In the genomic region with DNA sequence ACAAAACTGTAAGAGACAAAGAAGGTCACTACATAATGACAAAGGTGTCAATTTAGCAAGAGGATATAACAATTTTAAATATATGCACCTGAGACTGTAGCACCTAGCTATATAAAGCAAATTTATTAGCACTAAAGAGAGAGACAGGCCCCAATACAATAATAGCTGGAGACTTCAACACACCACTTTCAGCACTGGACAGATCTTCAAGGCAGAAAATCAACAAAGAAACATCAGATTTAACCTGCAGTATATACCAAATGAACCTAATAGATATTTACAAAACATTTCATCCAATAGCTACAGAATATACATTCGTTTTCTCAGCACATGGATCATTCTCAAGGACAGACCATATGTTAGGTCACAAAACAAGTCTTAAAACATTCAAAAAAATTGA, we compare ENCODE assay signal across 40 cellular contexts. TPM values are rescaled to one million over a fixed set of nuclear protein-coding genes. Genes with fewer than 3 reads are reported as not detected.
"Had no signal": no experiment of that assay in that cellular context is flagged by ENCODE, and none has a peak within 500 bp of the region (broad histone marks: within the 10 kb centered on the region; RNA-seq: fewer than 3 reads in every experiment).

No MANE protein-coding gene starts in this region.

- DNase-seq: Karpas-422, Kasumi-1, MG63, MM.1S, MV-4-11, NCI-H1048, NCI-H1092, NCI-H1092 treated with DMSO at 0.1 percent for 48 hours, NCI-H1105, NCI-H1105 treated with DMSO at 0.1 percent for 48 hours, NCI-H1417, NCI-H1417 treated with DMSO at 0.1 percent for 48 hours, NCI-H1436, NCI-H1436 treated with DMSO at 0.1 percent for 48 hours, NCI-H146, NCI-H1694, NCI-H1694 treated with DMSO at 0.1 percent for 48 hours, NCI-H187, NCI-H187 treated with DMSO at 0.1 percent for 48 hours, NCI-H1930, NCI-H2029, NCI-H2029 treated with DMSO at 0.1 percent for 48 hours, NCI-H2081, NCI-H2081 treated with DMSO at 0.1 percent for 48 hours, NCI-H2107, NCI-H2171, NCI-H2171 treated with DMSO at 0.1 percent for 48 hours, NCI-H2227 treated with DMSO at 0.1 percent for 48 hours, NCI-H226, NCI-H345, NCI-H446, NCI-H446 treated with DMSO at 0.1 percent for 48 hours, NCI-H510A, NCI-H510A treated with DMSO at 0.1 percent for 48 hours, NCI-H524, NCI-H524 treated with DMSO at 0.1 percent for 48 hours had no signal

- H3K36me3 ChIP-seq: MG63 had no signal

- H3K4me3 ChIP-seq: MG63 had no signal

- H3K27me3 ChIP-seq: MG63 had no signal

RNA-seq across cellular contexts. Expression of a gene that starts 14.7 kb away (rescaled TPM):
- total RNA-seq: LHCN-M2, M059J, MCF 10A, NCI-H460 had no signal
